Comparison of ENCODE assay signal across 1 cellular context in genomic region chr19:10968527-10969081, GRCh38.
TF ChIP-seq lines count a peak whose summit lies in the region.

No MANE protein-coding gene starts in this region.

TF ChIP-seq in GM12878, 131 proteins besides CTCF, POLR2A, EP300 and RAD21 (continued from another document):
- TF ChIP-seq, protein P1, sequence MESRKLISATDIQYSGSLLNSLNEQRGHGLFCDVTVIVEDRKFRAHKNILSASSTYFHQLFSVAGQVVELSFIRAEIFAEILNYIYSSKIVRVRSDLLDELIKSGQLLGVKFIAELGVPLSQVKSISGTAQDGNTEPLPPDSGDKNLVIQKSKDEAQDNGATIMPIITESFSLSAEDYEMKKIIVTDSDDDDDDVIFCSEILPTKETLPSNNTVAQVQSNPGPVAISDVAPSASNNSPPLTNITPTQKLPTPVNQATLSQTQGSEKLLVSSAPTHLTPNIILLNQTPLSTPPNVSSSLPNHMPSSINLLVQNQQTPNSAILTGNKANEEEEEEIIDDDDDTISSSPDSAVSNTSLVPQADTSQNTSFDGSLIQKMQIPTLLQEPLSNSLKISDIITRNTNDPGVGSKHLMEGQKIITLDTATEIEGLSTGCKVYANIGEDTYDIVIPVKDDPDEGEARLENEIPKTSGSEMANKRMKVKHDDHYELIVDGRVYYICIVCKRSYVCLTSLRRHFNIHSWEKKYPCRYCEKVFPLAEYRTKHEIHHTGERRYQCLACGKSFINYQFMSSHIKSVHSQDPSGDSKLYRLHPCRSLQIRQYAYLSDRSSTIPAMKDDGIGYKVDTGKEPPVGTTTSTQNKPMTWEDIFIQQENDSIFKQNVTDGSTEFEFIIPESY (IDR thresholded peaks at IDR 0.05) = no peak
- TF ChIP-seq TBL1XR1 (IDR thresholded peaks at IDR 0.05; ENCODE audit: low read depth, low read length) (no peak), RCOR1 (conservative IDR thresholded peaks at IDR 0.05; ENCODE audit: low read depth, low read length) (no peak), CEBPB (IDR thresholded peaks at IDR 0.05; ENCODE audit: borderline replicate concordance in 1 of 2, low read depth in 2 of 2, low read length in 2 of 2) (no peak), SMAD5 (IDR thresholded peaks at IDR 0.05; ENCODE audit: low read depth) (no peak), BCL3 (IDR thresholded peaks at IDR 0.05; ENCODE audit: borderline replicate concordance, insufficient read depth, low read depth, low read length, poor library complexity, severe bottlenecking) (no peak), KAT2A (conservative IDR thresholded peaks at IDR 0.05; ENCODE audit: control insufficient read depth, low read depth, low read length) (no peak), ZNF274 (IDR thresholded peaks at IDR 0.05; ENCODE audit: insufficient read depth, insufficient read length) (no peak), SIX5 (IDR thresholded peaks at IDR 0.05; ENCODE audit: low read depth, low read length, severe bottlenecking) (no peak), ATF7 (IDR thresholded peaks at IDR 0.05; ENCODE audit: low read depth) (no peak; the same call in 1 of the 2 replicates), ZNF207 (IDR thresholded peaks at IDR 0.05; ENCODE audit: borderline replicate concordance) (no peak), PAX8 (IDR thresholded peaks at IDR 0.05) (no peak), IKZF1 (conservative IDR thresholded peaks at IDR 0.05) (peak; percentile 69), ETV6 (conservative IDR thresholded peaks at IDR 0.05 in 1 of 2, IDR thresholded peaks at IDR 0.05 in 1 of 2; ENCODE audit: borderline replicate concordance in 1 of 2, low read depth in 1 of 2) (no peak), ATF3 (IDR thresholded peaks at IDR 0.05; ENCODE audit: borderline replicate concordance, extremely low read depth, low read depth, low read length) (no peak), JUNB (IDR thresholded peaks at IDR 0.05) (no peak), LARP7 (IDR thresholded peaks at IDR 0.05) (no peak), SIN3A (IDR thresholded peaks at IDR 0.05; ENCODE audit: low read depth, low read length) (no peak), NFXL1 (IDR thresholded peaks at IDR 0.05; ENCODE audit: borderline replicate concordance) (no peak), NFIC (IDR thresholded peaks at IDR 0.05; ENCODE audit: low read depth, low read length) (peak; percentile 64), NKRF (conservative IDR thresholded peaks at IDR 0.05) (0 out of 2 replicates have a peak, but pooled peaks have one; percentile 14), YBX1 (IDR thresholded peaks at IDR 0.05) (no peak), ZNF622 (IDR thresholded peaks at IDR 0.05) (no peak), POLR2AphosphoS5 (IDR thresholded peaks at IDR 0.05; ENCODE audit: low read length) (no peak), HDGF (IDR thresholded peaks at IDR 0.05) (0 out of 2 replicates have a peak, but pooled peaks have one; percentile 26), MLLT1 (IDR thresholded peaks at IDR 0.05) (no peak), TCF3 (IDR thresholded peaks at IDR 0.05; ENCODE audit: borderline replicate concordance, insufficient read depth, low read depth, low read length) (peak; percentile 90), CBFB (IDR thresholded peaks at IDR 0.05; ENCODE audit: low read depth) (no peak), NFYA (IDR thresholded peaks at IDR 0.05; ENCODE audit: borderline replicate concordance, low read depth, low read length) (no peak), SKIL (IDR thresholded peaks at IDR 0.05; ENCODE audit: low read depth, poor library complexity, severe bottlenecking) (no peak)
- TF ChIP-seq, protein P2, sequence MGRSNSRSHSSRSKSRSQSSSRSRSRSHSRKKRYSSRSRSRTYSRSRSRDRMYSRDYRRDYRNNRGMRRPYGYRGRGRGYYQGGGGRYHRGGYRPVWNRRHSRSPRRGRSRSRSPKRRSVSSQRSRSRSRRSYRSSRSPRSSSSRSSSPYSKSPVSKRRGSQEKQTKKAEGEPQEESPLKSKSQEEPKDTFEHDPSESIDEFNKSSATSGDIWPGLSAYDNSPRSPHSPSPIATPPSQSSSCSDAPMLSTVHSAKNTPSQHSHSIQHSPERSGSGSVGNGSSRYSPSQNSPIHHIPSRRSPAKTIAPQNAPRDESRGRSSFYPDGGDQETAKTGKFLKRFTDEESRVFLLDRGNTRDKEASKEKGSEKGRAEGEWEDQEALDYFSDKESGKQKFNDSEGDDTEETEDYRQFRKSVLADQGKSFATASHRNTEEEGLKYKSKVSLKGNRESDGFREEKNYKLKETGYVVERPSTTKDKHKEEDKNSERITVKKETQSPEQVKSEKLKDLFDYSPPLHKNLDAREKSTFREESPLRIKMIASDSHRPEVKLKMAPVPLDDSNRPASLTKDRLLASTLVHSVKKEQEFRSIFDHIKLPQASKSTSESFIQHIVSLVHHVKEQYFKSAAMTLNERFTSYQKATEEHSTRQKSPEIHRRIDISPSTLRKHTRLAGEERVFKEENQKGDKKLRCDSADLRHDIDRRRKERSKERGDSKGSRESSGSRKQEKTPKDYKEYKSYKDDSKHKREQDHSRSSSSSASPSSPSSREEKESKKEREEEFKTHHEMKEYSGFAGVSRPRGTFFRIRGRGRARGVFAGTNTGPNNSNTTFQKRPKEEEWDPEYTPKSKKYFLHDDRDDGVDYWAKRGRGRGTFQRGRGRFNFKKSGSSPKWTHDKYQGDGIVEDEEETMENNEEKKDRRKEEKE (IDR thresholded peaks at IDR 0.05) = no peak
- TF ChIP-seq, protein P3, sequence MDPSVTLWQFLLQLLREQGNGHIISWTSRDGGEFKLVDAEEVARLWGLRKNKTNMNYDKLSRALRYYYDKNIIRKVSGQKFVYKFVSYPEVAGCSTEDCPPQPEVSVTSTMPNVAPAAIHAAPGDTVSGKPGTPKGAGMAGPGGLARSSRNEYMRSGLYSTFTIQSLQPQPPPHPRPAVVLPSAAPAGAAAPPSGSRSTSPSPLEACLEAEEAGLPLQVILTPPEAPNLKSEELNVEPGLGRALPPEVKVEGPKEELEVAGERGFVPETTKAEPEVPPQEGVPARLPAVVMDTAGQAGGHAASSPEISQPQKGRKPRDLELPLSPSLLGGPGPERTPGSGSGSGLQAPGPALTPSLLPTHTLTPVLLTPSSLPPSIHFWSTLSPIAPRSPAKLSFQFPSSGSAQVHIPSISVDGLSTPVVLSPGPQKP (IDR thresholded peaks at IDR 0.05; ENCODE audit: low read depth, low read length) = no peak
- TF ChIP-seq, protein P4, sequence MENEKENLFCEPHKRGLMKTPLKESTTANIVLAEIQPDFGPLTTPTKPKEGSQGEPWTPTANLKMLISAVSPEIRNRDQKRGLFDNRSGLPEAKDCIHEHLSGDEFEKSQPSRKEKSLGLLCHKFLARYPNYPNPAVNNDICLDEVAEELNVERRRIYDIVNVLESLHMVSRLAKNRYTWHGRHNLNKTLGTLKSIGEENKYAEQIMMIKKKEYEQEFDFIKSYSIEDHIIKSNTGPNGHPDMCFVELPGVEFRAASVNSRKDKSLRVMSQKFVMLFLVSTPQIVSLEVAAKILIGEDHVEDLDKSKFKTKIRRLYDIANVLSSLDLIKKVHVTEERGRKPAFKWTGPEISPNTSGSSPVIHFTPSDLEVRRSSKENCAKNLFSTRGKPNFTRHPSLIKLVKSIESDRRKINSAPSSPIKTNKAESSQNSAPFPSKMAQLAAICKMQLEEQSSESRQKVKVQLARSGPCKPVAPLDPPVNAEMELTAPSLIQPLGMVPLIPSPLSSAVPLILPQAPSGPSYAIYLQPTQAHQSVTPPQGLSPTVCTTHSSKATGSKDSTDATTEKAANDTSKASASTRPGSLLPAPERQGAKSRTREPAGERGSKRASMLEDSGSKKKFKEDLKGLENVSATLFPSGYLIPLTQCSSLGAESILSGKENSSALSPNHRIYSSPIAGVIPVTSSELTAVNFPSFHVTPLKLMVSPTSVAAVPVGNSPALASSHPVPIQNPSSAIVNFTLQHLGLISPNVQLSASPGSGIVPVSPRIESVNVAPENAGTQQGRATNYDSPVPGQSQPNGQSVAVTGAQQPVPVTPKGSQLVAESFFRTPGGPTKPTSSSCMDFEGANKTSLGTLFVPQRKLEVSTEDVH (IDR thresholded peaks at IDR 0.05; ENCODE audit: low read depth, partially characterized antibody) = no peak
